8 cellular contexts compared by ENCODE assay signal in the genomic region with DNA sequence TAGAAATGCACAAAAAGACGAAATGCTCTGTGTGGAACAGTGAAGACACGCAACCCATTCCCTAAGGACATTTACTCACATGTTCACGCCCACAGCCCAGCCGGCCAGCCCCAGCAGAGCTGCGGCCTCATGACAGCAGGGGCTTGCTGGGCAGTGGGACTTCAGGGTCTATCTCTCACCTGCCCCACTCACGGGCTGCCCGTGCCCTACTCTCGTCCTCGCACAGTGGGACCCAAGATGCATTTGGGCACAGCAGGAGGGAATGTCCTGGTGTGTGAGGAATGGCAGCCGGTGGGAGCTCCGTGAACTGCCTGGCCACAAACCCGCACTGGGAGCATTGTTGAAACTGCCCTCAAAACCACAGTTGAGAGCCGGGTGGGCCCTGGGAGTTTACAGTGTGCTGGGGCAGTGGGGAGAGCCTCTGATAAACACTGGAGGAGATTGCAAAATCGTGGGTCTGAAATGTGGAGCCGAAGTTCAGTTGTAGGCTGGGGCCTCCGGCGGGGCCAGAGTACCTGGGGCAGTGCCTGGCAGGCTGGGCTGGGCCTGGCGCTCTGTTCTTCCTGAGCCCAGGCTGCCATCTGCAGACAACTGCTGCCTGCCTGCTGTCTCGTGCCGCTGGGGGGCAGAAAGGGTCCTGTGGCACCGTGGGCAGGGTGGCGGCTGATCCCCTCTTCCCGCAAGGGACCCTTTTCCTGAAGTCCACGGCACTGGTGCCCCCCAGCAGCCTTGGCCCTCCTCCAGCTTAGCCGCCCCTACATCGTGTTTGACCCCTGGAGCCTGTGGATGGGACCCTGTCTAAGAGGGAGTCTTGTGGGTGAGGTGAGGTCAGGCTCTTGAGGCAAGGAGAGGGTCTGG. TPM values are rescaled to one million over a fixed set of nuclear protein-coding genes. Genes with fewer than 3 reads are reported as not detected.
DNase-seq lines count a peak whose midpoint lies in the region; ATAC-seq and TF ChIP-seq lines count a peak whose summit lies in the region.

No MANE protein-coding gene starts in this region.

- no peaks in the 10 kb centered on the region for H3K9me3 ChIP-seq in muscle layer of colon (ENCODE audit: low read length)
- H3K9me3 ChIP-seq in CD8-positive, alpha-beta T cell (ENCODE audit: low read length): no peaks in the 10 kb centered on the region

- peaks cover 59% of the 10 kb centered on the region for H3K4me1 Mint-ChIP-seq in chondrocyte (ENCODE audit: low read depth)
- no peaks in the 10 kb centered on the region for H3K4me1 Mint-ChIP-seq in CD8-positive, alpha-beta T cell (ENCODE audit: low read depth)

- DNase-seq in A172 (ENCODE audit: low spot score) (peak; percentile 90), NB4 (ENCODE audit: low read depth) (peak; percentile 95), chondrocyte (ENCODE audit: low spot score) (peak; percentile 67), GM03348 (ENCODE audit: low spot score) (no peak)
- no peak for DNase-seq in CD8-positive, alpha-beta T cell

- H3K27me3 Mint-ChIP-seq in chondrocyte (ENCODE audit: low read depth): no peaks in the 10 kb centered on the region
- peaks cover 17% of the 10 kb centered on the region for H3K27me3 Mint-ChIP-seq in CD8-positive, alpha-beta T cell (ENCODE audit: low read depth)

- TF ChIP-seq POLR2A in NB4 (IDR thresholded peaks at IDR 0.05; ENCODE audit: extremely low read depth, insufficient read length): no peak

- ATAC-seq in CD8-positive, alpha-beta T cell: no peak
- ATAC-seq in GM21528 (IDR thresholded peaks at IDR 0.05; ENCODE audit: low FRiP score, unreplicated experiment) (no peak), HG02938 (IDR thresholded peaks at IDR 0.05; ENCODE audit: unreplicated experiment) (no peak)

- H3K4me3 Mint-ChIP-seq in chondrocyte (ENCODE audit: unreplicated experiment): no peak overlapping the region
- H3K4me3 Mint-ChIP-seq in CD8-positive, alpha-beta T cell: no peak overlapping the region

- peak overlapping the region; percentile 97 for H3K27ac Mint-ChIP-seq in chondrocyte (ENCODE audit: unreplicated experiment)
- H3K27ac Mint-ChIP-seq in CD8-positive, alpha-beta T cell: no peak overlapping the region

- H3K27me3 ChIP-seq in muscle layer of colon (ENCODE audit: control insufficient read depth in 1 of 2, insufficient read depth in 2 of 2, low read length in 2 of 2): no peaks in the 10 kb centered on the region
- H3K27me3 ChIP-seq in CD8-positive, alpha-beta T cell (ENCODE audit: insufficient read depth, low read length): no peaks in the 10 kb centered on the region

- POLR2A ChIA-PET in CD8-positive, alpha-beta T cell (lab: Charles Lee): no interaction called here

- intact Hi-C loops in CD8-positive, alpha-beta T cell (cut with DNase I, micrococcal nuclease): no loop called here

- peaks cover 2% of the 10 kb centered on the region for H3K36me3 Mint-ChIP-seq in chondrocyte (ENCODE audit: low read depth)
- no peaks in the 10 kb centered on the region for H3K36me3 Mint-ChIP-seq in CD8-positive, alpha-beta T cell

- no peak overlapping the region for H3K4me3 ChIP-seq in NB4 (ENCODE audit: low read depth, low read length)
- H3K4me3 ChIP-seq in muscle layer of colon (ENCODE audit: low read depth in 1 of 2, low read length in 2 of 2): no peak overlapping the region
- no peak overlapping the region for H3K4me3 ChIP-seq in CD8-positive, alpha-beta T cell (ENCODE audit: low read depth, low read length)

- peaks cover 31% of the 10 kb centered on the region for H3K4me1 ChIP-seq in muscle layer of colon (ENCODE audit: insufficient read depth, low read length)
- H3K4me1 ChIP-seq in CD8-positive, alpha-beta T cell (ENCODE audit: insufficient read depth, low read length): peaks cover 22% of the 10 kb centered on the region

- no peaks in the 10 kb centered on the region for H3K36me3 ChIP-seq in muscle layer of colon (ENCODE audit: insufficient read depth, low read length)
- no peaks in the 10 kb centered on the region for H3K36me3 ChIP-seq in CD8-positive, alpha-beta T cell (ENCODE audit: insufficient read depth, low read length)

- no peak for TF ChIP-seq CTCF in NB4 (IDR thresholded peaks at IDR 0.05; ENCODE audit: low read depth, low read length)
- TF ChIP-seq CTCF in chondrocyte (IDR thresholded peaks at IDR 0.05): no peak
- TF ChIP-seq CTCF in CD8-positive, alpha-beta T cell (IDR thresholded peaks at IDR 0.05): no peak

- CTCF ChIA-PET in CD8-positive, alpha-beta T cell (lab: Charles Lee): interaction anchor here (1.0 to 1.7 kb wide), 2 partner anchors 25 to 172 kb away, joined by 3 read pairs; no protein-coding TSS in a partner anchor

- peak overlapping the region; percentile 21 for H3K9ac ChIP-seq in muscle layer of colon (ENCODE audit: low read length)

- H3K9me3 Mint-ChIP-seq in chondrocyte (ENCODE audit: low read depth): peaks cover 7% of the 10 kb centered on the region
- peaks cover 3% of the 10 kb centered on the region for H3K9me3 Mint-ChIP-seq in CD8-positive, alpha-beta T cell

- peak overlapping the region; percentile 0 for H3K27ac ChIP-seq in muscle layer of colon (ENCODE audit: low read depth, low read length)
- no peak overlapping the region for H3K27ac ChIP-seq in CD8-positive, alpha-beta T cell (ENCODE audit: low read depth, low read length)

RNA-seq across cellular contexts. Expression of a gene that starts 20.7 kb away (rescaled TPM):
- total RNA-seq in A172 (2014; rRNA removed; shearing (Covaris generic)): 31.0 and 31.9 TPM in 2 replicates
- total RNA-seq in chondrocyte: 59.9 to 73.6 TPM (median 72.4 TPM) in 3 replicates
- total RNA-seq in CD8-positive, alpha-beta T cell: 10 to 100 TPM; 54.7 to 56.7 TPM

Comparison
In these comparisons a context has a peak if more than half of its experiments do, and no peak if none do; other contexts are left out.
1. DNase-seq: peak in A172 (single experiment), NB4 (single experiment) and chondrocyte (single experiment); none in CD8-positive, alpha-beta T cell (0 of 7) and GM03348 (single experiment).